In the genomic region with DNA sequence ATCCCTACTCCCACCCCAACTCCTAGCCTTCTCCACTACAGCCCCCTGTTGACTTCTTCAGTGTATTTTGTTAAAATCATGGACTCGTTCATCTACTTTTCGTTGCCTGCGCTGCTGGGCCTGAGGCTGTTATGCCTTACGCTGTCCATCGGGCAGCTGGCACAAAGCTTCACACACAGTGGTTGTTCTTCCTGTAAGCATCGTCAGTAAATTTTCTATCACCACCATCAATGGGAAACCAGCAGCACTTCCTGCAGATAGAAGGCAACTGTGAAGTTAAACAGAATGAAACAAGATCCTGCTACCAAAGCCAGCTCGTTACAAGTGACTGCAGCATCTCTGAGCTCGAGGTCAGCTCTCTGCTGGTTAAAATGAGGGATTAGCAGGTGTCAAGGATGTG, we compare ENCODE assay signal across 36 cellular contexts. TPM values are rescaled to one million over a fixed set of nuclear protein-coding genes. Genes with fewer than 3 reads are reported as not detected.
"Had no signal": no experiment of that assay in that cellular context is flagged by ENCODE, and none has a peak within 500 bp of the region (broad histone marks: within the 10 kb centered on the region; RNA-seq: fewer than 3 reads in every experiment).

No MANE protein-coding gene starts in this region.

- H3K36me3 Mint-ChIP-seq: activated CD4-positive, alpha-beta memory T cell treated with anti-CD3 and anti-CD28 coated beads for 36 hours had no signal

- H3K9me3 Mint-ChIP-seq: activated CD4-positive, alpha-beta memory T cell treated with anti-CD3 and anti-CD28 coated beads for 36 hours; neural crest cell had no signal

- H3K27ac Mint-ChIP-seq: activated CD4-positive, alpha-beta memory T cell treated with anti-CD3 and anti-CD28 coated beads for 36 hours had no signal

- DNase-seq: activated CD4-positive, alpha-beta memory T cell treated with anti-CD3 and anti-CD28 coated beads for 36 hours; activated CD4-positive, alpha-beta T cell treated with anti-CD3 and anti-CD28 coated beads for 48 hours; activated CD8-positive, alpha-beta memory T cell treated with anti-CD3 and anti-CD28 coated beads, Interleukin-2, amount 50 U/mL, for 4 hours; activated gamma-delta T cell; activated naive CD4-positive, alpha-beta T cell treated with anti-CD3 and anti-CD28 coated beads, Interleukin-2, amount 50 U/mL, for 16 hours; activated T-cell treated with anti-CD3 and anti-CD28 coated beads, Interleukin-2, amount 50 U/mL, for 1 hour; brain microvascular endothelial cell; cortex of kidney; islet precursor cell; left ventricle myocardium superior; occipital lobe; right cardiac atrium; spleen; stimulated activated naive CD4-positive, alpha-beta T cell treated with Interleukin-2 at 50 U/mL for 16 hours; T-helper 9 cell; trophoblast cell; WERI-Rb-1 had no signal

- ATAC-seq: activated CD4-positive, CD25-positive, alpha-beta regulatory T cell treated with anti-CD3 and anti-CD28 coated beads, Interleukin-2, amount 50 U/mL, for 24 hours; gastroesophageal sphincter; left ventricle myocardium superior; mucosa of descending colon; right cardiac atrium had no signal

- H3K4me3 Mint-ChIP-seq: activated CD4-positive, alpha-beta memory T cell treated with anti-CD3 and anti-CD28 coated beads for 36 hours; neural crest cell had no signal

- H3K4me1 Mint-ChIP-seq: neural crest cell had no signal

RNA-seq across cellular contexts. Expression of a gene that starts 21.9 kb away (rescaled TPM):
- total RNA-seq: activated CD4-positive, alpha-beta memory T cell treated with anti-CD3 and anti-CD28 coated beads for 36 hours; activated CD8-positive, alpha-beta memory T cell treated with anti-CD3 and anti-CD28 coated beads for 36 hours; astrocyte; cardiac septum; cerebellum; endothelial cell of umbilical vein; fibroblast of lung; fibroblast of villous mesenchyme; gastroesophageal sphincter; hepatocyte; left ventricle myocardium superior; lung microvascular endothelial cell; mesenteric fat pad; mucosa of descending colon; myocyte; neural crest cell; occipital lobe; right cardiac atrium; subcutaneous adipose tissue; T-helper 1 cell treated with Interleukin-12 subunit alpha and Interleukin-12 subunit beta and Interleukin-4 antibody, amounts not matched to agents 30 ng/mL and 1 ng/mL, for 36 hours; thoracic aorta had no signal
- polyA plus RNA-seq: endothelial cell of umbilical vein, esophagus, fibroblast of lung, hepatocyte, right cardiac atrium, spleen had no signal

RNA-seq across cellular contexts. Expression of a gene that starts 42.1 kb away (rescaled TPM):
- total RNA-seq: astrocyte, endothelial cell of umbilical vein, fibroblast of lung, fibroblast of villous mesenchyme, hepatocyte, lung microvascular endothelial cell, myocyte, neural crest cell, occipital lobe had no signal
- polyA plus RNA-seq: endothelial cell of umbilical vein, fibroblast of lung, hepatocyte had no signal
